8 cellular contexts compared by ENCODE assay signal in the genomic region with DNA sequence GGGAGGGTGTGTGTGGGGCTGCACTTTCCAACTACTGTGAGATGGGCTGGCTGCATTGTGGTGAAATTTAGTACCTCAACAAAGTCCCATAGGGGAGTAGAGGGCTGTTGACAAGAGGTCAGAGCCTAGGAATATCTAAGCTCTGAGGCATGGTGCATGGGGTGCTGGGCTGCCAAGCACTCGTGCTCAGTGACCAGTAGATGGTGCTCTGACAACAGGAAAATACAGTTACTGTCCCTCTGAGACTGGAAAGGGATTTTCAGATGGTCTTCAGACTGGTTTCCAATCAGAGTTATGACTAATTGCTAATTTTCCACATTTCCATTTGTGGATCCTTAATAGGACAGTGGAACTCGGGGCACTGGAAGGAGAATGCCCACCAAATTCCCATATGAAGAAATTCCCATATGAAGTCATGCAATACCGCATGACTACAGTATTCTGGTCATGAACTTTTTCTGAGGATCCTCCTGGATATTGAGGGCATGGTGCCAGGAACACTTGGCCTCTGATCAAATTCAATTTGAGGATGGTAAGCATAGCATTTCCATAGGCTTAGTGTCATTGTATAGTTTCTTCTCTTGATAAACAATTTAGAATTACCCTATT. TPM values are rescaled to one million over a fixed set of nuclear protein-coding genes. Genes with fewer than 3 reads are reported as not detected.
DNase-seq lines count a peak whose midpoint lies in the region; ATAC-seq and TF ChIP-seq lines count a peak whose summit lies in the region.

No MANE protein-coding gene starts in this region.

- WGBS in gastroesophageal sphincter (ENCODE audit: low coverage in 1 of 2), 2 donors = 22 to 36% methylated on average over 3 of the region's 3 CpGs

- peaks cover 7% of the 10 kb centered on the region for H3K4me1 Mint-ChIP-seq in CD8-positive, alpha-beta T cell (ENCODE audit: low read depth)
- H3K4me1 Mint-ChIP-seq in osteocyte (ENCODE audit: unreplicated experiment) = peaks cover 8% of the 10 kb centered on the region

- peaks cover 38% of the 10 kb centered on the region for H3K27me3 Mint-ChIP-seq in CD8-positive, alpha-beta T cell (ENCODE audit: low read depth)
- H3K27me3 Mint-ChIP-seq in osteocyte (ENCODE audit: unreplicated experiment) = peaks cover 36% of the 10 kb centered on the region

- TF ChIP-seq EP300 in gastroesophageal sphincter (IDR thresholded peaks at IDR 0.05) = no peak

- TF ChIP-seq CTCF in CD8-positive, alpha-beta T cell (IDR thresholded peaks at IDR 0.05) = peak; percentile 30
- TF ChIP-seq CTCF in gastroesophageal sphincter (IDR thresholded peaks at IDR 0.05) = peak; percentile 62 to 86 (median 78)
- peak; percentile 71 for TF ChIP-seq CTCF in osteocyte (IDR thresholded peaks at IDR 0.05)

- H3K36me3 ChIP-seq in CD8-positive, alpha-beta T cell (ENCODE audit: insufficient read depth, low read length) = no peaks in the 10 kb centered on the region
- H3K36me3 ChIP-seq in gastroesophageal sphincter = no peaks in the 10 kb centered on the region

- H3K27ac ChIP-seq in CD8-positive, alpha-beta T cell (ENCODE audit: low read depth, low read length) = no peak overlapping the region
- no peak overlapping the region for H3K27ac ChIP-seq in gastroesophageal sphincter

- no peak overlapping the region for H3K4me3 ChIP-seq in CD8-positive, alpha-beta T cell (ENCODE audit: low read depth, low read length)
- no peak overlapping the region for H3K4me3 ChIP-seq in gastroesophageal sphincter

- intact Hi-C loops in CD8-positive, alpha-beta T cell (cut with DNase I, micrococcal nuclease) = loop anchor here in 1 of 2 experiments (1.0 kb wide), 2 partner anchors 576 to 602 kb away; no protein-coding TSS in a partner anchor

- no peak for TF ChIP-seq POLR2A in gastroesophageal sphincter (IDR thresholded peaks at IDR 0.05)

- no peak overlapping the region for H3K27ac Mint-ChIP-seq in CD8-positive, alpha-beta T cell
- H3K27ac Mint-ChIP-seq in osteocyte (ENCODE audit: unreplicated experiment) = no peak overlapping the region

- ATAC-seq in CD8-positive, alpha-beta T cell = peak; percentile 42
- peak; percentile 48 for ATAC-seq in GM18861 (IDR thresholded peaks at IDR 0.05; ENCODE audit: unreplicated experiment)
- peak; percentile 49 for ATAC-seq in HG03139 (IDR thresholded peaks at IDR 0.05; ENCODE audit: unreplicated experiment)
- peak; percentile 75 for ATAC-seq in gastroesophageal sphincter

- CTCF ChIA-PET in CD8-positive, alpha-beta T cell (lab: Charles Lee) = interaction anchor here (0.6 to 4.5 kb wide), 6 partner anchors 12 to 1432 kb away, joined by 3 to 50 read pairs (median 8); no protein-coding TSS in a partner anchor

- H3K4me1 ChIP-seq in CD8-positive, alpha-beta T cell (ENCODE audit: insufficient read depth, low read length) = peaks cover 4% of the 10 kb centered on the region
- peaks cover 0 to 34% (median 7%) of the 10 kb centered on the region in 3 donors for H3K4me1 ChIP-seq in gastroesophageal sphincter

- no peaks in the 10 kb centered on the region for H3K9me3 ChIP-seq in CD8-positive, alpha-beta T cell (ENCODE audit: low read length)
- H3K9me3 ChIP-seq in gastroesophageal sphincter = no peaks in the 10 kb centered on the region

- H3K27me3 ChIP-seq in CD8-positive, alpha-beta T cell (ENCODE audit: insufficient read depth, low read length) = peaks cover 4% of the 10 kb centered on the region
- H3K27me3 ChIP-seq in gastroesophageal sphincter = peaks cover 32% of the 10 kb centered on the region

- H3K9me3 Mint-ChIP-seq in CD8-positive, alpha-beta T cell = no peaks in the 10 kb centered on the region
- H3K9me3 Mint-ChIP-seq in osteocyte (ENCODE audit: unreplicated experiment) = no peaks in the 10 kb centered on the region

- no peaks in the 10 kb centered on the region for H3K36me3 Mint-ChIP-seq in CD8-positive, alpha-beta T cell
- no peaks in the 10 kb centered on the region for H3K36me3 Mint-ChIP-seq in osteocyte (ENCODE audit: unreplicated experiment)

- peak in 1 of 7 experiments; percentile 13 for DNase-seq in CD8-positive, alpha-beta T cell
- DNase-seq in NCI-H2227 (lab: John Stamatoyannopoulos, UW; ENCODE audit: unreplicated experiment) (peak; percentile 70), osteocyte (ENCODE audit: extremely low spot score, unreplicated experiment) (no peak)
- peak; percentile 8 to 18 for DNase-seq in activated CD4-positive, alpha-beta T cell treated with anti-CD3 and anti-CD28 coated beads, Interleukin-2, amount 50 U/mL, for 48 hours
- DNase-seq in activated CD4-positive, CD25-positive, alpha-beta regulatory T cell (lab: John Stamatoyannopoulos, UW) = no peak

- POLR2A ChIA-PET in CD8-positive, alpha-beta T cell (lab: Charles Lee) = no interaction called here

- no peak overlapping the region for H3K4me3 Mint-ChIP-seq in CD8-positive, alpha-beta T cell
- no peak overlapping the region for H3K4me3 Mint-ChIP-seq in osteocyte (ENCODE audit: unreplicated experiment)

RNA-seq across cellular contexts. Expression of a gene that starts 4.1 kb away (rescaled TPM):
- total RNA-seq in CD8-positive, alpha-beta T cell = not detected
- under 1 TPM; 0.13 to 0.23 (median 0.16) TPM for total RNA-seq in gastroesophageal sphincter
- total RNA-seq in osteocyte = not detected in 2 replicates

Comparison
In these comparisons a context has a peak if more than half of its experiments do, and no peak if none do; other contexts are left out.
1. DNase-seq: peak in NCI-H2227 (single experiment) and activated CD4-positive, alpha-beta T cell treated with anti-CD3 and anti-CD28 coated beads, Interleukin-2, amount 50 U/mL, for 48 hours (2 of 2); none in osteocyte (single experiment) and activated CD4-positive, CD25-positive, alpha-beta regulatory T cell (0 of 4).
2. Peak in every context shown above with its lines, with median percentiles within 50 percentile points of each other: ATAC-seq and CTCF ChIP-seq.